Comparison of ENCODE assay signal across 1 cellular context in the genomic region with DNA sequence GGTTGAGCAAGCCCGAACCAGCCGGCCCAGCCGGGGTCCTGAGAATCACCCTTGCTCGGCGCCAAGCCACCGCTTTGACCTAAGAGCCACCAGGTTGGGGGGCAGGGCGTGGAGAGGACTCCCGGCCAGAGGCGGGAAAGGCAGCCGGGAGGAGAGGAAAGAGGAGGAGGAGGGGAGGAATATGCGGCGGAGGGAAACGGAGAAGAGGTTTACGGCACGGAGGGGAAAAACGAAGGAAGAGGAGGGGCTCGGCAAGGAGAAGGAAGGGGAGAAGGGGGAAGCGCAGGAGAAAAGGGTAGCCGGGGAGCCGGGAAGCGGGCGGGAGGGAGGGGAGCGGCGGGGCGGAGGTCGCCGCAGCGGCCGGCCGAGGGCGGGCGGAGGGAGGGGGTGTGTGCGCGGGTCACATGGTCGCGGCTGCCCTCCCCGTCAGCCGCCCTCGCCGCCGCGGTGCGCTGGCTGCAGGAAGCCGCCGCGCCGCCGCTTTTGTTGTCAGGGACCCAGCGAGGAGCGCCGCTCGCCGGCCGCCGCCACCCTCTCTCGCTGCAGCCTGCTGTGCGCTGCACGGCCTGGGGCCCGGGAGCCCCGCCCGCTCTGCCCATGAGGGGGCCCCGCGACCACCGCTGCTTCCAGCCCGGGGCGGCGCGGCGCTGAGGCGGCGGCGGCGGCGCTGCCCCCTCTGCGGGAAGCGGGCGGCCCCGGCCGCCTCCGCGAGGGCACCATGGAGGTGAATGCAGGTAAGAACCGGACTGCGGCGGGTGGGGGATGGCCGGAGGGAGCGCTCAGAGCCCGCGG.
TF ChIP-seq lines count a peak whose summit lies in the region.

A gene (plus strand): TSS at position 426 of the 792 bp plus-strand sequence. CDS start 293 bp downstream, at position 719.

TF ChIP-seq in K562, 482 proteins besides CTCF, POLR2A, EP300 and RAD21 (continued from another document):
- TF ChIP-seq, protein P1, sequence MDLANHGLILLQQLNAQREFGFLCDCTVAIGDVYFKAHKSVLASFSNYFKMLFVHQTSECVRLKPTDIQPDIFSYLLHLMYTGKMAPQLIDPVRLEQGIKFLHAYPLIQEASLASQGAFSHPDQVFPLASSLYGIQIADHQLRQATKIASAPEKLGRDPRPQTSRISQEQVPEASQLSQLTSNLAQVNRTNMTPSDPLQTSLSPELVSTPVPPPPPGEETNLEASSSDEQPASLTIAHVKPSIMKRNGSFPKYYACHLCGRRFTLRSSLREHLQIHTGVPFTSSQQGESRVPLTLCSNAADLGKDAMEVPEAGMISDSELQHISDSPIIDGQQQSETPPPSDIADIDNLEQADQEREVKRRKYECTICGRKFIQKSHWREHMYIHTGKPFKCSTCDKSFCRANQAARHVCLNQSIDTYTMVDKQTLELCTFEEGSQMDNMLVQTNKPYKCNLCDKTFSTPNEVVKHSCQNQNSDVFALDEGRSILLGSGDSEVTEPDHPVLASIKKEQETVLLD (IDR thresholded peaks at IDR 0.05): 0 out of 2 replicates have a peak, but pooled peaks have one; percentile 60
- TF ChIP-seq, protein P2, sequence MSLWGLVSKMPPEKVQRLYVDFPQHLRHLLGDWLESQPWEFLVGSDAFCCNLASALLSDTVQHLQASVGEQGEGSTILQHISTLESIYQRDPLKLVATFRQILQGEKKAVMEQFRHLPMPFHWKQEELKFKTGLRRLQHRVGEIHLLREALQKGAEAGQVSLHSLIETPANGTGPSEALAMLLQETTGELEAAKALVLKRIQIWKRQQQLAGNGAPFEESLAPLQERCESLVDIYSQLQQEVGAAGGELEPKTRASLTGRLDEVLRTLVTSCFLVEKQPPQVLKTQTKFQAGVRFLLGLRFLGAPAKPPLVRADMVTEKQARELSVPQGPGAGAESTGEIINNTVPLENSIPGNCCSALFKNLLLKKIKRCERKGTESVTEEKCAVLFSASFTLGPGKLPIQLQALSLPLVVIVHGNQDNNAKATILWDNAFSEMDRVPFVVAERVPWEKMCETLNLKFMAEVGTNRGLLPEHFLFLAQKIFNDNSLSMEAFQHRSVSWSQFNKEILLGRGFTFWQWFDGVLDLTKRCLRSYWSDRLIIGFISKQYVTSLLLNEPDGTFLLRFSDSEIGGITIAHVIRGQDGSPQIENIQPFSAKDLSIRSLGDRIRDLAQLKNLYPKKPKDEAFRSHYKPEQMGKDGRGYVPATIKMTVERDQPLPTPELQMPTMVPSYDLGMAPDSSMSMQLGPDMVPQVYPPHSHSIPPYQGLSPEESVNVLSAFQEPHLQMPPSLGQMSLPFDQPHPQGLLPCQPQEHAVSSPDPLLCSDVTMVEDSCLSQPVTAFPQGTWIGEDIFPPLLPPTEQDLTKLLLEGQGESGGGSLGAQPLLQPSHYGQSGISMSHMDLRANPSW (CRISPR knock-in tag; IDR thresholded peaks at IDR 0.05): no peak
- TF ChIP-seq SRSF3 (IDR thresholded peaks at IDR 0.05; ENCODE audit: insufficient read depth, low read length) (no peak), ESRRA (IDR thresholded peaks at IDR 0.05; ENCODE audit: borderline replicate concordance, low read depth) (peak; percentile 10; the same call in 1 of the 2 replicates), RHOXF2B (CRISPR knock-in tag; conservative IDR thresholded peaks at IDR 0.05) (no peak), TFAM (CRISPR knock-in tag; conservative IDR thresholded peaks at IDR 0.05) (no peak), ZNF584 (CRISPR knock-in tag; IDR thresholded peaks at IDR 0.05; ENCODE audit: low read depth) (no peak), ZSCAN32 (CRISPR knock-in tag; IDR thresholded peaks at IDR 0.05) (no peak), NR1H2 (CRISPR knock-in tag; IDR thresholded peaks at IDR 0.05) (no peak), MAFK (IDR thresholded peaks at IDR 0.05; ENCODE audit: low read length) (no peak), KDM1A (IDR thresholded peaks at IDR 0.05) (no peak), TOE1 (IDR thresholded peaks at IDR 0.05; ENCODE audit: borderline replicate concordance) (peak; percentile 49; the same call in 1 of the 2 replicates), TOE1 (CRISPR knock-in tag; IDR thresholded peaks at IDR 0.05; ENCODE audit: borderline replicate concordance, low read depth) (no peak), ZBTB1 (CRISPR knock-in tag; IDR thresholded peaks at IDR 0.05; ENCODE audit: borderline replicate concordance, low read depth) (no peak), HDAC6 (IDR thresholded peaks at IDR 0.05; ENCODE audit: low read depth, low read length) (no peak)
- TF ChIP-seq, protein P3, sequence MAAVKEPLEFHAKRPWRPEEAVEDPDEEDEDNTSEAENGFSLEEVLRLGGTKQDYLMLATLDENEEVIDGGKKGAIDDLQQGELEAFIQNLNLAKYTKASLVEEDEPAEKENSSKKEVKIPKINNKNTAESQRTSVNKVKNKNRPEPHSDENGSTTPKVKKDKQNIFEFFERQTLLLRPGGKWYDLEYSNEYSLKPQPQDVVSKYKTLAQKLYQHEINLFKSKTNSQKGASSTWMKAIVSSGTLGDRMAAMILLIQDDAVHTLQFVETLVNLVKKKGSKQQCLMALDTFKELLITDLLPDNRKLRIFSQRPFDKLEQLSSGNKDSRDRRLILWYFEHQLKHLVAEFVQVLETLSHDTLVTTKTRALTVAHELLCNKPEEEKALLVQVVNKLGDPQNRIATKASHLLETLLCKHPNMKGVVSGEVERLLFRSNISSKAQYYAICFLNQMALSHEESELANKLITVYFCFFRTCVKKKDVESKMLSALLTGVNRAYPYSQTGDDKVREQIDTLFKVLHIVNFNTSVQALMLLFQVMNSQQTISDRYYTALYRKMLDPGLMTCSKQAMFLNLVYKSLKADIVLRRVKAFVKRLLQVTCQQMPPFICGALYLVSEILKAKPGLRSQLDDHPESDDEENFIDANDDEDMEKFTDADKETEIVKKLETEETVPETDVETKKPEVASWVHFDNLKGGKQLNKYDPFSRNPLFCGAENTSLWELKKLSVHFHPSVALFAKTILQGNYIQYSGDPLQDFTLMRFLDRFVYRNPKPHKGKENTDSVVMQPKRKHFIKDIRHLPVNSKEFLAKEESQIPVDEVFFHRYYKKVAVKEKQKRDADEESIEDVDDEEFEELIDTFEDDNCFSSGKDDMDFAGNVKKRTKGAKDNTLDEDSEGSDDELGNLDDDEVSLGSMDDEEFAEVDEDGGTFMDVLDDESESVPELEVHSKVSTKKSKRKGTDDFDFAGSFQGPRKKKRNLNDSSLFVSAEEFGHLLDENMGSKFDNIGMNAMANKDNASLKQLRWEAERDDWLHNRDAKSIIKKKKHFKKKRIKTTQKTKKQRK (IDR thresholded peaks at IDR 0.05; ENCODE audit: borderline replicate concordance, low read depth, low read length): no peak
- TF ChIP-seq, protein P4, sequence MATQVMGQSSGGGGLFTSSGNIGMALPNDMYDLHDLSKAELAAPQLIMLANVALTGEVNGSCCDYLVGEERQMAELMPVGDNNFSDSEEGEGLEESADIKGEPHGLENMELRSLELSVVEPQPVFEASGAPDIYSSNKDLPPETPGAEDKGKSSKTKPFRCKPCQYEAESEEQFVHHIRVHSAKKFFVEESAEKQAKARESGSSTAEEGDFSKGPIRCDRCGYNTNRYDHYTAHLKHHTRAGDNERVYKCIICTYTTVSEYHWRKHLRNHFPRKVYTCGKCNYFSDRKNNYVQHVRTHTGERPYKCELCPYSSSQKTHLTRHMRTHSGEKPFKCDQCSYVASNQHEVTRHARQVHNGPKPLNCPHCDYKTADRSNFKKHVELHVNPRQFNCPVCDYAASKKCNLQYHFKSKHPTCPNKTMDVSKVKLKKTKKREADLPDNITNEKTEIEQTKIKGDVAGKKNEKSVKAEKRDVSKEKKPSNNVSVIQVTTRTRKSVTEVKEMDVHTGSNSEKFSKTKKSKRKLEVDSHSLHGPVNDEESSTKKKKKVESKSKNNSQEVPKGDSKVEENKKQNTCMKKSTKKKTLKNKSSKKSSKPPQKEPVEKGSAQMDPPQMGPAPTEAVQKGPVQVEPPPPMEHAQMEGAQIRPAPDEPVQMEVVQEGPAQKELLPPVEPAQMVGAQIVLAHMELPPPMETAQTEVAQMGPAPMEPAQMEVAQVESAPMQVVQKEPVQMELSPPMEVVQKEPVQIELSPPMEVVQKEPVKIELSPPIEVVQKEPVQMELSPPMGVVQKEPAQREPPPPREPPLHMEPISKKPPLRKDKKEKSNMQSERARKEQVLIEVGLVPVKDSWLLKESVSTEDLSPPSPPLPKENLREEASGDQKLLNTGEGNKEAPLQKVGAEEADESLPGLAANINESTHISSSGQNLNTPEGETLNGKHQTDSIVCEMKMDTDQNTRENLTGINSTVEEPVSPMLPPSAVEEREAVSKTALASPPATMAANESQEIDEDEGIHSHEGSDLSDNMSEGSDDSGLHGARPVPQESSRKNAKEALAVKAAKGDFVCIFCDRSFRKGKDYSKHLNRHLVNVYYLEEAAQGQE (CRISPR knock-in tag; IDR thresholded peaks at IDR 0.05; ENCODE audit: low read depth): no peak
